Comparison of ENCODE assay signal across 8 cellular contexts in the genomic region with DNA sequence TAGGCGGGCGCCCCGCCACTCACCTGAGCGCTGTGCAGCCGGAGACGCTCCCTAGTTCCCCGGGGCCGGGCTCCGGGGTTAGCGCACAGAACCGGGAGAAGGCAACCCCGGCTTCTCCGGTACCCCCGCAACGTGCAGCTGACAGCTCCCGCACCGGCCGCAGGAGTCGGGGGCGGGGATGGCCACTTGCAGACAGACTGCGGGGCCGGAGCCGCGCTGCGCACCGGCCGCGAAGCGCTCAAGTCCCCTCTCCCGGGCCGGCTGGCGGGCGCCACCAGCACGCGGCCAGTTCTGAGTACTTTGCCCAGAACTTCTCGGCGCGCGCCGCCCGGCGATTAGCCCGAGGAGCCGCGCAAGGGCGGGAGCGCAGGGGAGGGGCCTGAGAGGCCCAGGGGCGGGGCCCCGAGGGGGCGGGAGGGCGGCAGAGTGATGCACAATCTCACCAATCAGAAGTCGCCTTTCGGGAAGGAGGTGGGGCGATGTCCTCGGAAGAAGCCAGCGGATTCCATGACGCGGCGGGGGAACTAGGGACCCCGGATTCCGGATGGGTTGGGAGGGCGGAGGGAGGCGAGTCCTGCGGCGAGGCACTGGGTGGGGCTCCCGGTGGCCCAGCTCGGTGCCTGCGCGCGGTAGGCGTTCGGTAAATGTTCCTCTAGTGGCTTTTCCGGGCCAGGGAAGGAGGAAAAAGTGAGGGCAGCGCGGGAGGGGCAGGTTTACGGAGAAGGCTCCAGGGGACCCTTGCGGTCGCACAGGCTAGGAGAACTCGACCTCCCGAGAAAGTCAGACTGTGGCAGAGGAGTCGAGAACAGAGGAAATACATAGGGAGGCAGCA. TPM values are rescaled to one million over a fixed set of nuclear protein-coding genes. Genes with fewer than 3 reads are reported as not detected.
DNase-seq lines count a peak whose midpoint lies in the region; FAIRE-seq and TF ChIP-seq lines count a peak whose summit lies in the region.

A gene with protein sequence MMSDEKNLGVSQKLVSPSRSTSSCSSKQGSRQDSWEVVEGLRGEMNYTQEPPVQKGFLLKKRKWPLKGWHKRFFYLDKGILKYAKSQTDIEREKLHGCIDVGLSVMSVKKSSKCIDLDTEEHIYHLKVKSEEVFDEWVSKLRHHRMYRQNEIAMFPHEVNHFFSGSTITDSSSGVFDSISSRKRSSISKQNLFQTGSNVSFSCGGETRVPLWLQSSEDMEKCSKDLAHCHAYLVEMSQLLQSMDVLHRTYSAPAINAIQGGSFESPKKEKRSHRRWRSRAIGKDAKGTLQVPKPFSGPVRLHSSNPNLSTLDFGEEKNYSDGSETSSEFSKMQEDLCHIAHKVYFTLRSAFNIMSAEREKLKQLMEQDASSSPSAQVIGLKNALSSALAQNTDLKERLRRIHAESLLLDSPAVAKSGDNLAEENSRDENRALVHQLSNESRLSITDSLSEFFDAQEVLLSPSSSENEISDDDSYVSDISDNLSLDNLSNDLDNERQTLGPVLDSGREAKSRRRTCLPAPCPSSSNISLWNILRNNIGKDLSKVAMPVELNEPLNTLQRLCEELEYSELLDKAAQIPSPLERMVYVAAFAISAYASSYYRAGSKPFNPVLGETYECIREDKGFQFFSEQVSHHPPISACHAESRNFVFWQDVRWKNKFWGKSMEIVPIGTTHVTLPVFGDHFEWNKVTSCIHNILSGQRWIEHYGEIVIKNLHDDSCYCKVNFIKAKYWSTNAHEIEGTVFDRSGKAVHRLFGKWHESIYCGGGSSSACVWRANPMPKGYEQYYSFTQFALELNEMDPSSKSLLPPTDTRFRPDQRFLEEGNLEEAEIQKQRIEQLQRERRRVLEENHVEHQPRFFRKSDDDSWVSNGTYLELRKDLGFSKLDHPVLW (minus strand): TSS at position 316 of the 832 bp plus-strand sequence. CDS start 87,706 bp downstream, outside the sequence.

- peak within 1 kb of the TSS; percentile 34 for H3K18ac ChIP-seq in H9 (ENCODE audit: insufficient read length, low read depth, low read length)

- H4K20me1 ChIP-seq in H9 (ENCODE audit: control insufficient read depth, insufficient read depth, insufficient read length) (no peaks in the 10 kb centered on the region), MM.1S (ENCODE audit: insufficient read depth, low read length) (0 out of 2 replicates have a peak, but pooled peaks cover 4% of the 10 kb centered on the region)

- peak within 1 kb of the TSS; percentile 39 to 77 (median 56); a peak in 5 of 7 replicates for H3K27ac Mint-ChIP-seq in H9

- H3K14ac ChIP-seq in H9 (ENCODE audit: insufficient read depth, low read length), result peak within 1 kb of the TSS; percentile 62

- no peaks in the 10 kb centered on the region for H3K9me2 ChIP-seq in MM.1S (replicated peaks; ENCODE audit: insufficient read depth, low read length)

- TF ChIP-seq CTCF in H9 (conservative IDR thresholded peaks at IDR 0.05) (no peak), MM.1S (IDR thresholded peaks at IDR 0.05; ENCODE audit: low read length) (no peak), neutrophil (IDR thresholded peaks at IDR 0.05) (peak; percentile 27)

- no peak within 1 kb of the TSS for H2AK5ac ChIP-seq in H9 (ENCODE audit: insufficient read length, low read length)

- H2BK15ac ChIP-seq in H9 (ENCODE audit: low read depth, low read length), result no peak within 1 kb of the TSS; the same call in 1 of the 2 replicates

- H3K4me1 Mint-ChIP-seq in H9, result peaks cover 48 to 58% of the 10 kb centered on the region in 2 experiments

- H3K4me1 ChIP-seq in H9 (ENCODE audit: insufficient read depth, low read length) (peaks cover 3% of the 10 kb centered on the region; the same call in 1 of the 2 replicates), MM.1S (ENCODE audit: low read length) (peaks cover 23% of the 10 kb centered on the region), SJCRH30 (no peaks in the 10 kb centered on the region; the same call in 1 of the 2 replicates), neutrophil (ENCODE audit: control insufficient read depth in 1 of 2, insufficient read depth in 1 of 2, low read depth in 1 of 2, low read length in 1 of 2) (peaks cover 26 to 27% of the 10 kb centered on the region in 2 experiments)

- H3K27ac ChIP-seq in H9 (ENCODE audit: insufficient read length, low read depth, low read length) (no peak within 1 kb of the TSS), MM.1S (ENCODE audit: low read length) (peak within 1 kb of the TSS; percentile 92), SJCRH30 (peak within 1 kb of the TSS; percentile 72), neutrophil (peak within 1 kb of the TSS; percentile 28), substantia nigra (ENCODE audit: low read depth, low read length, poor library complexity, severe bottlenecking) (peak within 1 kb of the TSS; percentile 82)

- H3K27me3 Mint-ChIP-seq in H9 (ENCODE audit: low read depth), result peaks cover 40% of the 10 kb centered on the region

- H2BK120ac ChIP-seq in H9 (ENCODE audit: low read depth, low read length, poor library complexity, severe bottlenecking), result no peak within 1 kb of the TSS

- H3K79me1 ChIP-seq in H9 (ENCODE audit: insufficient read depth, low read depth, low read length, poor library complexity, severe bottlenecking), result no peaks in the 10 kb centered on the region

- peak within 1 kb of the TSS; percentile 93 for H3K4me2 ChIP-seq in H9 (ENCODE audit: insufficient read depth, insufficient read length, low read length)
- H3K4me2 ChIP-seq in MM.1S (ENCODE audit: low read depth, low read length), result peak within 1 kb of the TSS; percentile 91

- peaks cover 13% of the 10 kb centered on the region; the same call in 1 of the 2 replicates for H3K27me3 ChIP-seq in H9 (ENCODE audit: insufficient read depth, low read length)
- no peaks in the 10 kb centered on the region for H3K27me3 ChIP-seq in MM.1S (replicated peaks; ENCODE audit: insufficient read depth, low read length)
- H3K27me3 ChIP-seq in SJCRH30, result no peaks in the 10 kb centered on the region
- peaks cover 88% of the 10 kb centered on the region for H3K27me3 ChIP-seq in neutrophil

- H3K9me3 Mint-ChIP-seq in H9, result peaks cover 6 to 7% of the 10 kb centered on the region in 2 experiments

- H2BK12ac ChIP-seq in H9 (ENCODE audit: insufficient read length, low read depth, low read length), result no peak within 1 kb of the TSS

- H3K4ac ChIP-seq in H9 (ENCODE audit: low read depth, low read length), result no peak within 1 kb of the TSS

- no CpG with 5 or more reads among the region's 81 CpGs for WGBS in H9 (ENCODE audit: extremely low coverage, insufficient read length, low lambda C conversion rate)

- H3K9me3 ChIP-seq in H9 (ENCODE audit: control insufficient read depth, low read depth, low read length) (no peaks in the 10 kb centered on the region), MM.1S (replicated peaks; ENCODE audit: insufficient read depth, low read length) (no peaks in the 10 kb centered on the region), SJCRH30 (replicated peaks) (no peaks in the 10 kb centered on the region), neutrophil (no peaks in the 10 kb centered on the region)

- no peak within 1 kb of the TSS for H4K8ac ChIP-seq in H9 (replicated peaks; ENCODE audit: insufficient read length, low read depth, low read length)

- H2AFZ ChIP-seq in H9 (ENCODE audit: low read length), result no peak within 1 kb of the TSS
- peak within 1 kb of the TSS; percentile 79 for H2AFZ ChIP-seq in MM.1S (ENCODE audit: low read length)

- no peak within 1 kb of the TSS for H3K23ac ChIP-seq in H9 (ENCODE audit: insufficient read length, low read depth, low read length)

- H3K4me3 Mint-ChIP-seq in H9, result peak within 1 kb of the TSS; percentile 84 to 91

- H2BK5ac ChIP-seq in H9 (ENCODE audit: insufficient read length, low read length), result no peak within 1 kb of the TSS

- H2BK20ac ChIP-seq in H9 (ENCODE audit: low read depth, low read length, poor library complexity, severe bottlenecking), result no peak within 1 kb of the TSS

- H3K36me3 ChIP-seq in MM.1S (replicated peaks; ENCODE audit: insufficient read depth, low read length), result no peaks in the 10 kb centered on the region
- no peaks in the 10 kb centered on the region for H3K36me3 ChIP-seq in SJCRH30
- H3K36me3 ChIP-seq in neutrophil, result no peaks in the 10 kb centered on the region

- no peak within 1 kb of the TSS for H3T11ph ChIP-seq in H9 (ENCODE audit: low read length)

- H3F3A ChIP-seq in MM.1S (ENCODE audit: insufficient read depth, low read length), result peaks cover 18% of the 10 kb centered on the region

- H3K56ac ChIP-seq in H9 (ENCODE audit: insufficient read length, low read depth, low read length), result no peak within 1 kb of the TSS

- H4K5ac ChIP-seq in H9 (ENCODE audit: insufficient read length, low read depth, low read length), result no peak within 1 kb of the TSS

- in situ Hi-C loops in G401 (cut with HindIII; ENCODE audit: low sequenced_read_pairs), result no loop called here

- H3K9ac ChIP-seq in H9 (ENCODE audit: extremely low read depth, insufficient read length, low read length), result peak within 1 kb of the TSS; percentile 39
- H3K9ac ChIP-seq in MM.1S (ENCODE audit: low read length), result peak within 1 kb of the TSS; percentile 98

- H3K4me3 ChIP-seq in MM.1S (ENCODE audit: low read length) (peak within 1 kb of the TSS; percentile 92), SJCRH30 (peak within 1 kb of the TSS; percentile 98), neutrophil (ENCODE audit: low read depth in 1 of 2, low read length in 1 of 2) (peak within 1 kb of the TSS; percentile 70 to 89)

- peaks cover 22% of the 10 kb centered on the region for H3K23me2 ChIP-seq in H9 (ENCODE audit: insufficient read length, low read depth, low read length, poor library complexity, severe bottlenecking)

- DNase-seq in G401 (ENCODE audit: low spot score) (peak; percentile 65), H9 (peak; percentile 95), MM.1S (peak; percentile 90), SJCRH30 (peak; percentile 97 to 98), frontal cortex (ENCODE audit: low spot score in 2 of 2) (peak; percentile 92 to 94), substantia nigra (lab: John Stamatoyannopoulos, UW) (peak; percentile 52 to 98 (median 93))
- DNase-seq in activated gamma-delta T cell treated with anti-CD3 and anti-CD28 coated beads, Interleukin-2, amount 50 U/mL, for 16 hours (ENCODE audit: low read depth), result peak; percentile 90

- peaks cover 2 to 10% (median 3%) of the 10 kb centered on the region in 3 experiments; a peak in 6 of 7 replicates for H3K36me3 Mint-ChIP-seq in H9 (ENCODE audit: insufficient read depth in 1 of 3, low read depth in 3 of 3)

- H4K91ac ChIP-seq in H9 (ENCODE audit: insufficient read length, low read depth, low read length), result no peak within 1 kb of the TSS

- H3K79me2 ChIP-seq in H9 (ENCODE audit: insufficient read depth, low read length) (no peaks in the 10 kb centered on the region; the same call in 1 of the 2 replicates), MM.1S (ENCODE audit: low read length) (peaks cover 41% of the 10 kb centered on the region)

- FAIRE-seq in frontal cortex (lab: Jason Lieb, UNC), result no peak

RNA-seq across cellular contexts. Expression of the gene that starts here (rescaled TPM):
- total RNA-seq in G401 (2014; rRNA removed; shearing (Covaris generic)), result 3.6 and 7.1 TPM in 2 replicates
- total RNA-seq in H9 (2021) (8.5 and 8.6 TPM in 2 replicates), frontal cortex (4.5 TPM)
- 26.1 and 32.8 TPM in 2 replicates for total RNA-seq in SJCRH30 (2014; rRNA removed; shearing (Covaris generic))
